Comparison of ENCODE assay signal across 1 cellular context in the genomic region with DNA sequence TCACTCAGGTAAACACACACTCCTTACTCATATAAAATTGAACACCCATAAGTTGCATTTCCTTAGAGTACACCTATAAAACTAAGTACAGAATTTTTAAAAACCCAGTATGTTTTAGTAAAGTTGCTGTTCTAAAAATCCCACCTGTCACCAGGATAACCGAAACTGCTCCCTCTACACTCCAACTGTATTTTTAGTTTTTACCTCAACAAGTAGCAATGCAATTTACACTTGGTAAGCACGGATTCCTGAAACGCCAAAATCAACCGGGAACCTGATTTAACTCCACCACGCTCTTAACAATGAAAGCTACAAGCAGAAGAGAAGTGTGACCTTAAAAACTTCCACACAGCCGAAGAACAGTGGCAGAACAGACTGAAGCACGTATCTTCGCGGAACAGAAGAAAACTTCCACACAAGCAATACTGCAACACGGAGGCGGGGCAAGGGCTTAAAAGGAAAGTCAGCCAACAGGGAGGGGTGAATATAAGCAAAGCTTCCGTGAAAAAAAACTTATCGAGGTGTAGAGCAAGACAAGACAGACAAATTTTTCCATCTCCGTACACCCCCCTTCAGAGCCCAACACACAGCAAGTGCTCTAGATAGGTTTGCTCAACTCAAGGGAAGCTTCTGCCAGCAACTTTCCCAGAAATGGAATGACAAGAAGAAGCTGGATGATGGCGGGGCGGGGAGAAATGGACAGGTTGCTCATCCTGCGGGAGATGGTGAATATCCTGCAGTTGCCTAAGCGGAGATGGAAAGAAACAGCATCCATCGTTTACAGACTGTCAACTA.
TF ChIP-seq lines count a peak whose summit lies in the region.

No MANE protein-coding gene starts in this region.

TF ChIP-seq in HepG2, 621 proteins besides CTCF, POLR2A, EP300 and RAD21 (continued from another document and continues in another):
- TF ChIP-seq, protein P1, sequence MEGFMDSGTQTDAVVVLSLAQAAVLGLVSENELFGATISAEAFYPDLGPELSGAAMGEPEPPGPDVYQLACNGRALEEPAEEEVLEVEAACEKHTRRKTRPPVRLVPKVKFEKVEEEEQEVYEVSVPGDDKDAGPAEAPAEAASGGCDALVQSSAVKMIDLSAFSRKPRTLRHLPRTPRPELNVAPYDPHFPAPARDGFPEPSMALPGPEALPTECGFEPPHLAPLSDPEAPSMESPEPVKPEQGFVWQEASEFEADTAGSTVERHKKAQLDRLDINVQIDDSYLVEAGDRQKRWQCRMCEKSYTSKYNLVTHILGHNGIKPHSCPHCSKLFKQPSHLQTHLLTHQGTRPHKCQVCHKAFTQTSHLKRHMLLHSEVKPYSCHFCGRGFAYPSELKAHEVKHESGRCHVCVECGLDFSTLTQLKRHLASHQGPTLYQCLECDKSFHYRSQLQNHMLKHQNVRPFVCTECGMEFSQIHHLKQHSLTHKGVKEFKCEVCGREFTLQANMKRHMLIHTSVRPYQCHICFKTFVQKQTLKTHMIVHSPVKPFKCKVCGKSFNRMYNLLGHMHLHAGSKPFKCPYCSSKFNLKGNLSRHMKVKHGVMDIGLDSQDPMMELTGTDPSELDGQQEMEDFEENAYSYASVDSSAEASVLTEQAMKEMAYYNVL (CRISPR knock-in tag; IDR thresholded peaks at IDR 0.05; ENCODE audit: borderline replicate concordance): peak; percentile 47; the same call in 1 of the 2 replicates
- TF ChIP-seq HOXA3 (CRISPR knock-in tag; IDR thresholded peaks at IDR 0.05) (no peak), GABPA (IDR thresholded peaks at IDR 0.05; ENCODE audit: low read depth, low read length) (no peak), GABPA (CRISPR knock-in tag; IDR thresholded peaks at IDR 0.05; ENCODE audit: low read depth) (peak; percentile 36; the same call in 1 of the 2 replicates), SAP130 (CRISPR knock-in tag; IDR thresholded peaks at IDR 0.05; ENCODE audit: low read depth) (peak; percentile 94), SOX13 (IDR thresholded peaks at IDR 0.05) (no peak), SOX13 (CRISPR knock-in tag; conservative IDR thresholded peaks at IDR 0.05 in 1 of 2, IDR thresholded peaks at IDR 0.05 in 1 of 2) (peak in 1 of 2 experiments; percentile 34; a peak in 1 of 4 replicates), SRF (IDR thresholded peaks at IDR 0.05; ENCODE audit: low read depth, low read length) (peak; percentile 63; the same call in 1 of the 2 replicates), ESRRA (CRISPR knock-in tag; IDR thresholded peaks at IDR 0.05; ENCODE audit: low read depth) (peak; percentile 29; the same call in 1 of the 2 replicates), RXRB (CRISPR knock-in tag; IDR thresholded peaks at IDR 0.05; ENCODE audit: borderline replicate concordance) (peak; percentile 53; the same call in 1 of the 2 replicates), ZMYM4 (CRISPR knock-in tag; IDR thresholded peaks at IDR 0.05) (no peak), ZNF317 (CRISPR knock-in tag; IDR thresholded peaks at IDR 0.05) (peak; percentile 21; the same call in 1 of the 2 replicates), MTF1 (CRISPR knock-in tag; IDR thresholded peaks at IDR 0.05) (0 out of 2 replicates have a peak, but pooled peaks have one; percentile 40), CREM (IDR thresholded peaks at IDR 0.05) (0 out of 2 replicates have a peak, but pooled peaks have one; percentile 29), CREM (CRISPR knock-in tag; IDR thresholded peaks at IDR 0.05) (no peak), TARDBP (CRISPR knock-in tag; IDR thresholded peaks at IDR 0.05) (peak; percentile 20; the same call in 1 of the 2 replicates), SNAI1 (CRISPR knock-in tag; IDR thresholded peaks at IDR 0.05; ENCODE audit: borderline replicate concordance) (no peak), DPF2 (CRISPR knock-in tag; IDR thresholded peaks at IDR 0.05; ENCODE audit: borderline replicate concordance, low read depth) (0 out of 2 replicates have a peak, but pooled peaks have one; percentile 24), ZNF614 (CRISPR knock-in tag; IDR thresholded peaks at IDR 0.05; ENCODE audit: borderline replicate concordance) (0 out of 2 replicates have a peak, but pooled peaks have one; percentile 15), ZNF660 (CRISPR knock-in tag; IDR thresholded peaks at IDR 0.05; ENCODE audit: borderline replicate concordance, low read depth) (0 out of 2 replicates have a peak, but pooled peaks have one; percentile 53), YY1 (IDR thresholded peaks at IDR 0.05; ENCODE audit: insufficient read depth, insufficient replicate concordance, low read depth, low read length) (peak; percentile 13), ZKSCAN1 (IDR thresholded peaks at IDR 0.05; ENCODE audit: low read length) (no peak), ZNF781 (CRISPR knock-in tag; IDR thresholded peaks at IDR 0.05; ENCODE audit: borderline replicate concordance, not compliant biosample characterization) (peak; percentile 50), MYC (CRISPR knock-in tag; IDR thresholded peaks at IDR 0.05; ENCODE audit: borderline replicate concordance) (no peak), ZNF878 (CRISPR knock-in tag; IDR thresholded peaks at IDR 0.05) (peak; percentile 51), ZNF678 (CRISPR knock-in tag; IDR thresholded peaks at IDR 0.05) (0 out of 2 replicates have a peak, but pooled peaks have one; percentile 37), ZNF232 (CRISPR knock-in tag; IDR thresholded peaks at IDR 0.05; ENCODE audit: borderline replicate concordance) (0 out of 2 replicates have a peak, but pooled peaks have one; percentile 0), ZNF235 (CRISPR knock-in tag; IDR thresholded peaks at IDR 0.05; ENCODE audit: borderline replicate concordance) (0 out of 2 replicates have a peak, but pooled peaks have one; percentile 3), PHF8 (CRISPR knock-in tag; IDR thresholded peaks at IDR 0.05) (peak; percentile 44), KMT2A (CRISPR knock-in tag; IDR thresholded peaks at IDR 0.05) (peak; percentile 81)
- TF ChIP-seq, protein P2, sequence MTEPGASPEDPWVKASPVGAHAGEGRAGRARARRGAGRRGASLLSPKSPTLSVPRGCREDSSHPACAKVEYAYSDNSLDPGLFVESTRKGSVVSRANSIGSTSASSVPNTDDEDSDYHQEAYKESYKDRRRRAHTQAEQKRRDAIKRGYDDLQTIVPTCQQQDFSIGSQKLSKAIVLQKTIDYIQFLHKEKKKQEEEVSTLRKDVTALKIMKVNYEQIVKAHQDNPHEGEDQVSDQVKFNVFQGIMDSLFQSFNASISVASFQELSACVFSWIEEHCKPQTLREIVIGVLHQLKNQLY (CRISPR knock-in tag; IDR thresholded peaks at IDR 0.05): no peak
- TF ChIP-seq, protein P3, sequence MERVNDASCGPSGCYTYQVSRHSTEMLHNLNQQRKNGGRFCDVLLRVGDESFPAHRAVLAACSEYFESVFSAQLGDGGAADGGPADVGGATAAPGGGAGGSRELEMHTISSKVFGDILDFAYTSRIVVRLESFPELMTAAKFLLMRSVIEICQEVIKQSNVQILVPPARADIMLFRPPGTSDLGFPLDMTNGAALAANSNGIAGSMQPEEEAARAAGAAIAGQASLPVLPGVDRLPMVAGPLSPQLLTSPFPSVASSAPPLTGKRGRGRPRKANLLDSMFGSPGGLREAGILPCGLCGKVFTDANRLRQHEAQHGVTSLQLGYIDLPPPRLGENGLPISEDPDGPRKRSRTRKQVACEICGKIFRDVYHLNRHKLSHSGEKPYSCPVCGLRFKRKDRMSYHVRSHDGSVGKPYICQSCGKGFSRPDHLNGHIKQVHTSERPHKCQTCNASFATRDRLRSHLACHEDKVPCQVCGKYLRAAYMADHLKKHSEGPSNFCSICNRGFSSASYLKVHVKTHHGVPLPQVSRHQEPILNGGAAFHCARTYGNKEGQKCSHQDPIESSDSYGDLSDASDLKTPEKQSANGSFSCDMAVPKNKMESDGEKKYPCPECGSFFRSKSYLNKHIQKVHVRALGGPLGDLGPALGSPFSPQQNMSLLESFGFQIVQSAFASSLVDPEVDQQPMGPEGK (CRISPR knock-in tag; IDR thresholded peaks at IDR 0.05): peak; percentile 43; the same call in 1 of the 2 replicates
- TF ChIP-seq, protein P4, sequence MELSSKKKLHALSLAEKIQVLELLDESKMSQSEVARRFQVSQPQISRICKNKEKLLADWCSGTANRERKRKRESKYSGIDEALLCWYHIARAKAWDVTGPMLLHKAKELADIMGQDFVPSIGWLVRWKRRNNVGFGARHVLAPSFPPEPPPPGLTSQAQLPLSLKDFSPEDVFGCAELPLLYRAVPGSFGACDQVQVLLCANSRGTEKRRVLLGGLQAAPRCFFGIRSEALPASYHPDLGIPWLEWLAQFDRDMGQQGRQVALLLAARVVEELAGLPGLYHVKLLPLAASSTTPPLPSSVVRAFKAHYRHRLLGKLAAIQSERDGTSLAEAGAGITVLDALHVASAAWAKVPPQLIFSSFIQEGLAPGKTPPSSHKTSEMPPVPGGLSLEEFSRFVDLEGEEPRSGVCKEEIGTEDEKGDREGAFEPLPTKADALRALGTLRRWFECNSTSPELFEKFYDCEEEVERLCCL (CRISPR knock-in tag; IDR thresholded peaks at IDR 0.05; ENCODE audit: borderline replicate concordance): no peak
- TF ChIP-seq, protein P5, sequence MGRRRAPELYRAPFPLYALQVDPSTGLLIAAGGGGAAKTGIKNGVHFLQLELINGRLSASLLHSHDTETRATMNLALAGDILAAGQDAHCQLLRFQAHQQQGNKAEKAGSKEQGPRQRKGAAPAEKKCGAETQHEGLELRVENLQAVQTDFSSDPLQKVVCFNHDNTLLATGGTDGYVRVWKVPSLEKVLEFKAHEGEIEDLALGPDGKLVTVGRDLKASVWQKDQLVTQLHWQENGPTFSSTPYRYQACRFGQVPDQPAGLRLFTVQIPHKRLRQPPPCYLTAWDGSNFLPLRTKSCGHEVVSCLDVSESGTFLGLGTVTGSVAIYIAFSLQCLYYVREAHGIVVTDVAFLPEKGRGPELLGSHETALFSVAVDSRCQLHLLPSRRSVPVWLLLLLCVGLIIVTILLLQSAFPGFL (CRISPR knock-in tag; IDR thresholded peaks at IDR 0.05): no peak
- TF ChIP-seq, protein P6, sequence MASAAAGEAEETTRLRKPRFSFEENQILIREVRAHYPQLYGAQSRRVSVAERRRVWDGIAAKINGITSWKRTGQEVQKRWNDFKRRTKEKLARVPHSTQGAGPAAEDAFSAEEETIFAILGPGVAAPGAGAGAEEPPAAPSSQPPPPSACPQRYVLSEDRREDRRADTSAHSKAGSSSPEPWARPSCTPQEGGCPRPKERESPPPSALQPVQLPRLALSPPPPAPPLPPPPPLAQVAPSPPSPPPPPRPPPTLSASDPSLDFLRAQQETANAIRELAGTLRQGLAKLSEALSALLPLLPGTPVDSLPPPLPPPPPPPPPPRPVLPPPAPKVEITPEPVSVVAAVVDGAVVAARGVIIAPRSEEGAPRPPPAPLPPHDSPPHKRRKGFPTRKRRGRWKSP (CRISPR knock-in tag; IDR thresholded peaks at IDR 0.05): peak; percentile 51; the same call in 1 of the 2 replicates
- TF ChIP-seq, protein P7, sequence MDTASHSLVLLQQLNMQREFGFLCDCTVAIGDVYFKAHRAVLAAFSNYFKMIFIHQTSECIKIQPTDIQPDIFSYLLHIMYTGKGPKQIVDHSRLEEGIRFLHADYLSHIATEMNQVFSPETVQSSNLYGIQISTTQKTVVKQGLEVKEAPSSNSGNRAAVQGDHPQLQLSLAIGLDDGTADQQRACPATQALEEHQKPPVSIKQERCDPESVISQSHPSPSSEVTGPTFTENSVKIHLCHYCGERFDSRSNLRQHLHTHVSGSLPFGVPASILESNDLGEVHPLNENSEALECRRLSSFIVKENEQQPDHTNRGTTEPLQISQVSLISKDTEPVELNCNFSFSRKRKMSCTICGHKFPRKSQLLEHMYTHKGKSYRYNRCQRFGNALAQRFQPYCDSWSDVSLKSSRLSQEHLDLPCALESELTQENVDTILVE (CRISPR knock-in tag; IDR thresholded peaks at IDR 0.05): peak; percentile 55; the same call in 1 of the 2 replicates
- TF ChIP-seq, protein P8, sequence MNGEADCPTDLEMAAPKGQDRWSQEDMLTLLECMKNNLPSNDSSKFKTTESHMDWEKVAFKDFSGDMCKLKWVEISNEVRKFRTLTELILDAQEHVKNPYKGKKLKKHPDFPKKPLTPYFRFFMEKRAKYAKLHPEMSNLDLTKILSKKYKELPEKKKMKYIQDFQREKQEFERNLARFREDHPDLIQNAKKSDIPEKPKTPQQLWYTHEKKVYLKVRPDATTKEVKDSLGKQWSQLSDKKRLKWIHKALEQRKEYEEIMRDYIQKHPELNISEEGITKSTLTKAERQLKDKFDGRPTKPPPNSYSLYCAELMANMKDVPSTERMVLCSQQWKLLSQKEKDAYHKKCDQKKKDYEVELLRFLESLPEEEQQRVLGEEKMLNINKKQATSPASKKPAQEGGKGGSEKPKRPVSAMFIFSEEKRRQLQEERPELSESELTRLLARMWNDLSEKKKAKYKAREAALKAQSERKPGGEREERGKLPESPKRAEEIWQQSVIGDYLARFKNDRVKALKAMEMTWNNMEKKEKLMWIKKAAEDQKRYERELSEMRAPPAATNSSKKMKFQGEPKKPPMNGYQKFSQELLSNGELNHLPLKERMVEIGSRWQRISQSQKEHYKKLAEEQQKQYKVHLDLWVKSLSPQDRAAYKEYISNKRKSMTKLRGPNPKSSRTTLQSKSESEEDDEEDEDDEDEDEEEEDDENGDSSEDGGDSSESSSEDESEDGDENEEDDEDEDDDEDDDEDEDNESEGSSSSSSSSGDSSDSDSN (CRISPR knock-in tag; IDR thresholded peaks at IDR 0.05): peak; percentile 16; the same call in 1 of the 2 replicates
- TF ChIP-seq, protein P9, sequence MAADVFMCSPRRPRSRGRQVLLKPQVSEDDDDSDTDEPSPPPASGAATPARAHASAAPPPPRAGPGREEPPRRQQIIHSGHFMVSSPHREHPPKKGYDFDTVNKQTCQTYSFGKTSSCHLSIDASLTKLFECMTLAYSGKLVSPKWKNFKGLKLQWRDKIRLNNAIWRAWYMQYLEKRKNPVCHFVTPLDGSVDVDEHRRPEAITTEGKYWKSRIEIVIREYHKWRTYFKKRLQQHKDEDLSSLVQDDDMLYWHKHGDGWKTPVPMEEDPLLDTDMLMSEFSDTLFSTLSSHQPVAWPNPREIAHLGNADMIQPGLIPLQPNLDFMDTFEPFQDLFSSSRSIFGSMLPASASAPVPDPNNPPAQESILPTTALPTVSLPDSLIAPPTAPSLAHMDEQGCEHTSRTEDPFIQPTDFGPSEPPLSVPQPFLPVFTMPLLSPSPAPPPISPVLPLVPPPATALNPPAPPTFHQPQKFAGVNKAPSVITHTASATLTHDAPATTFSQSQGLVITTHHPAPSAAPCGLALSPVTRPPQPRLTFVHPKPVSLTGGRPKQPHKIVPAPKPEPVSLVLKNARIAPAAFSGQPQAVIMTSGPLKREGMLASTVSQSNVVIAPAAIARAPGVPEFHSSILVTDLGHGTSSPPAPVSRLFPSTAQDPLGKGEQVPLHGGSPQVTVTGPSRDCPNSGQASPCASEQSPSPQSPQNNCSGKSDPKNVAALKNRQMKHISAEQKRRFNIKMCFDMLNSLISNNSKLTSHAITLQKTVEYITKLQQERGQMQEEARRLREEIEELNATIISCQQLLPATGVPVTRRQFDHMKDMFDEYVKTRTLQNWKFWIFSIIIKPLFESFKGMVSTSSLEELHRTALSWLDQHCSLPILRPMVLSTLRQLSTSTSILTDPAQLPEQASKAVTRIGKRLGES (CRISPR knock-in tag; IDR thresholded peaks at IDR 0.05; ENCODE audit: borderline replicate concordance): no peak
- TF ChIP-seq, protein P10, sequence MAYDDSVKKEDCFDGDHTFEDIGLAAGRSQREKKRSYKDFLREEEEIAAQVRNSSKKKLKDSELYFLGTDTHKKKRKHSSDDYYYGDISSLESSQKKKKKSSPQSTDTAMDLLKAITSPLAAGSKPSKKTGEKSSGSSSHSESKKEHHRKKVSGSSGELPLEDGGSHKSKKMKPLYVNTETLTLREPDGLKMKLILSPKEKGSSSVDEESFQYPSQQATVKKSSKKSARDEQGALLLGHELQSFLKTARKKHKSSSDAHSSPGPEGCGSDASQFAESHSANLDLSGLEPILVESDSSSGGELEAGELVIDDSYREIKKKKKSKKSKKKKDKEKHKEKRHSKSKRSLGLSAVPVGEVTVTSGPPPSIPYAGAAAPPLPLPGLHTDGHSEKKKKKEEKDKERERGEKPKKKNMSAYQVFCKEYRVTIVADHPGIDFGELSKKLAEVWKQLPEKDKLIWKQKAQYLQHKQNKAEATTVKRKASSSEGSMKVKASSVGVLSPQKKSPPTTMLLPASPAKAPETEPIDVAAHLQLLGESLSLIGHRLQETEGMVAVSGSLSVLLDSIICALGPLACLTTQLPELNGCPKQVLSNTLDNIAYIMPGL (CRISPR knock-in tag; IDR thresholded peaks at IDR 0.05; ENCODE audit: borderline replicate concordance in 1 of 2, low read depth in 1 of 2): peak in 1 of 2 experiments; percentile 76; a peak in 2 of 4 replicates
